ENCODE assay signal across 10 cellular contexts in the genomic region with DNA sequence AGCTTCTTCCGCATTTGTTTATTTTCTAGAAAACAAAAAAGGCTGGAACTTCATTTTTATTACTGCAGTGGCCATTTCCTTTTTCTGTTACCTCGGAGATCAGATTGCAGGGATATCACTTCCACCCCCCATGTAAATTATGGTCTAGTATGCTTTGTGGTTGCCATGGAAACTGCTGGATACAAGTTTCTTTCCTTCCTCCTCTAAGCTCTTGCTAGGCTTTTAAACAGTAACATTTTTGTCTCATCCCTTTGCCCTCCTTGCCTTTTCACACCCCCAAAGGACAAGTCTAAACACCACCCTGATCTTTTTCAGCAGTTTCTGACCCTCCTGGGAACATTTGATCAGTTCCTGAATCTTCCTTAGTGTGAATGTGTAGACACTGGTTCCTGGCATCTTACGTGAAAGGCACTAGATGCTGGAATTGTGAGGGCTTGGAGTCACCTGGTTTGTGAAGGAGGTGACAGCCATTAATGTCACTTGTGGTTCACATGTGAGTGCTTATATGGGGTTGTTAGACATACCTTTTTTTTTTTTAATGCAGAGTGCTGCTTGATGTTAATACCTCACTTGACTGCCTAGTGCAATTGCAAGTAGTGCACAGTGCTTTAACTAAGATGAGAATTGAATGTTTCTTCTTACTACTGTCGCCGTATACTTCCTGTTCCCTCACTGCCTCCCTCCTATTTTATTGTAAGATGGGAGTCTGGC.
DNase-seq lines count a peak whose midpoint lies in the region; ATAC-seq and TF ChIP-seq lines count a peak whose summit lies in the region.
"Had no signal": no experiment of that assay in that cellular context is flagged by ENCODE, and none has a peak within 500 bp of the region (broad histone marks: within the 10 kb centered on the region; RNA-seq: fewer than 3 reads in every experiment).

No MANE protein-coding gene starts in this region.

- no peak for DNase-seq in CD14-positive monocyte (ENCODE audit: low spot score)
- no peak for DNase-seq in HFFc6
- peak; percentile 45 for DNase-seq in SK-MEL-5 (ENCODE audit: low read depth, low spot score)
- peak in 2 of 3 donors; percentile 28 to 29 for DNase-seq in immature natural killer cell
- no peak for DNase-seq in ascending aorta (ENCODE audit: low spot score in 2 of 2)
- no peak for DNase-seq in stomach
- DNase-seq: adrenal gland, T-helper 9 cell had no signal

- intact Hi-C loops in CD14-positive monocyte (cut with micrococcal nuclease) (loop anchor here (5.0 to 10.0 kb wide), 2 partner anchors 45 to 63 kb away; no protein-coding TSS in a partner anchor), ascending aorta (cut with DNase I) (no loop called here), stomach (cut with DNase I; ENCODE audit: low total_unique reads) (no loop called here)

- peaks cover 90% of the 10 kb centered on the region for H3K4me1 Mint-ChIP-seq in CD14-positive monocyte
- H3K4me1 Mint-ChIP-seq in HFFc6 (ENCODE audit: low read depth), result peaks cover 72% of the 10 kb centered on the region
- H3K4me1 Mint-ChIP-seq in immature natural killer cell, result peaks cover 92 to 100% of the 10 kb centered on the region in 2 donors

- H3K4me3 ChIP-seq in ascending aorta, result no peak overlapping the region
- no peak overlapping the region for H3K4me3 ChIP-seq in stomach
- H3K4me3 ChIP-seq: adrenal gland had no signal

- H3K27me3 Mint-ChIP-seq in CD14-positive monocyte (ENCODE audit: low read depth in 3 of 3) (peaks cover 0 to 1% (median 0%) of the 10 kb centered on the region in 3 donors), HFFc6 (ENCODE audit: insufficient read depth) (no peaks in the 10 kb centered on the region; the same call in 1 of the 2 replicates), immature natural killer cell (ENCODE audit: low read depth in 3 of 3) (peaks cover 2 to 6% (median 4%) of the 10 kb centered on the region in 3 donors)

- H3K4me1 ChIP-seq in ascending aorta (peaks cover 0 to 12% of the 10 kb centered on the region in 2 donors), stomach (peaks cover 26 to 71% (median 50%) of the 10 kb centered on the region in 4 donors)

- H3K36me3 Mint-ChIP-seq in CD14-positive monocyte, result peaks cover 49 to 55% of the 10 kb centered on the region in 2 donors
- H3K36me3 Mint-ChIP-seq in HFFc6 (ENCODE audit: low read depth), result peaks cover 9% of the 10 kb centered on the region; the same call in 1 of the 2 replicates
- no peaks in the 10 kb centered on the region for H3K36me3 Mint-ChIP-seq in immature natural killer cell

- TF ChIP-seq EP300 in stomach (IDR thresholded peaks at IDR 0.05), result no peak

- H3K9me3 ChIP-seq in ascending aorta (no peaks in the 10 kb centered on the region), stomach (no peaks in the 10 kb centered on the region)
- H3K9me3 ChIP-seq: adrenal gland had no signal

- TF ChIP-seq CTCF in CD14-positive monocyte (IDR thresholded peaks at IDR 0.05) (no peak), HFFc6 (IDR thresholded peaks at IDR 0.05) (no peak), ascending aorta (IDR thresholded peaks at IDR 0.05) (no peak), stomach (IDR thresholded peaks at IDR 0.05) (no peak)

- in situ Hi-C loops in SK-MEL-5 (cut with HindIII; ENCODE audit: low pct_unique_long_range_greater_than_20kb, low sequenced_read_pairs), result no loop called here

- H3K9me3 Mint-ChIP-seq in CD14-positive monocyte (no peaks in the 10 kb centered on the region), HFFc6 (no peaks in the 10 kb centered on the region), immature natural killer cell (no peaks in the 10 kb centered on the region)

- H3K27ac ChIP-seq in ascending aorta (no peak overlapping the region), stomach (no peak overlapping the region)
- H3K27ac ChIP-seq: adrenal gland had no signal

- H3K27ac Mint-ChIP-seq in CD14-positive monocyte, result peak overlapping the region; percentile 84 to 98 (median 94)
- H3K27ac Mint-ChIP-seq in HFFc6, result peak overlapping the region; percentile 51
- H3K27ac Mint-ChIP-seq in immature natural killer cell, result peak overlapping the region in 5 of 6 donors; percentile 8 to 75 (median 51)

- no peak for TF ChIP-seq POLR2A in stomach (IDR thresholded peaks at IDR 0.05)

- ATAC-seq in HG03175 (IDR thresholded peaks at IDR 0.05; ENCODE audit: unreplicated experiment) (no peak), GM19023 (IDR thresholded peaks at IDR 0.05; ENCODE audit: unreplicated experiment) (no peak)

- WGBS in stomach, 5 donors, result 62 to 77% (median 68%) methylated on average over 5 of the region's 5 CpGs

- H3K4me3 Mint-ChIP-seq in CD14-positive monocyte (peak overlapping the region in 1 of 2 donors; percentile 72), HFFc6 (no peak overlapping the region; the same call in 1 of the 2 replicates), immature natural killer cell (no peak overlapping the region)

- H3K27me3 ChIP-seq in ascending aorta (no peaks in the 10 kb centered on the region), stomach (no peaks in the 10 kb centered on the region)
- H3K27me3 ChIP-seq: adrenal gland had no signal

- H3K36me3 ChIP-seq in ascending aorta (no peaks in the 10 kb centered on the region), stomach (no peaks in the 10 kb centered on the region)
- H3K36me3 ChIP-seq: adrenal gland had no signal

Comparison
In these comparisons a context has a peak if more than half of its experiments do, and no peak if none do; other contexts are left out.
1. DNase-seq: peak in SK-MEL-5 (single experiment) and immature natural killer cell (2 of 3); none in CD14-positive monocyte (single experiment), HFFc6 (single experiment), ascending aorta (0 of 2) and stomach (single experiment).
2. intact Hi-C loops: an anchor here in CD14-positive monocyte (5.0 to 10.0 kb wide); none called in ascending aorta and stomach.
3. Peak in every context shown above with its lines, with median percentiles within 50 percentile points of each other: H3K27ac Mint-ChIP-seq.